8 cellular contexts compared by ENCODE assay signal in the genomic region with DNA sequence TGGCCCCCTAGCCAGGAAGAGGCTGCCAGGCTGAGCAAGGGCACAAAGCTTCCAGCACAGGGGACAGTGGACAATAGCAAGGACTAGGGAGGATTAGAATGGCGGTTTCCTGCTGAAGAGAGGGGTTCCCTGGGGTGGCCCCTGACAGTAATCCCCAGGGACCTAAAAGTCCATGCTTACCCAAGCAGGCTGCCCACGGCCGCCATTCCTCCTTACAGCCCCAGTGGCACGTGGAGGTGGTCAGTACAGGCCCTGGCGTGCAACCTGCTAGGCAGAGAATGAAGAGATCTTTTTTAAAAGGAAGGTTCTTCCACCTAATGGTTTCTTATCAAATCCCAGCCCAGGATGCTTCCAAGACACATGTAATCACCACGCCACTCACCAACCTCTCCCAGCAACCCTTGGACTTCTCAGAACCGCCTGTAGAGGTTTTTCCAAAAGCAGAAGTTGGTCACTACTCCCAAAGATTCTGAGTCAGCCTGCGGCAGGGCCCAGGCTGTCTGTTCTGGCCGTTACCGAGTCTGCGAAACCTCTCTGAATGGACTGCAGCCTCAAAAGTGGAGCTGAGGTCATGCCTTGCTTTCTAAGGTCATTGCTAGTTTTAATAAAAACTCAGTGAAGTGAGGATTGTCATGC. TPM values are rescaled to one million over a fixed set of nuclear protein-coding genes. Genes with fewer than 3 reads are reported as not detected.
DNase-seq lines count a peak whose midpoint lies in the region; TF ChIP-seq lines count a peak whose summit lies in the region.

No MANE protein-coding gene starts in this region.

- H3K4me3 ChIP-seq in GM08714 (ENCODE audit: low read length) (peak overlapping the region; percentile 88), esophagus squamous epithelium (peak overlapping the region; percentile 73 to 95 (median 80)), rectal smooth muscle tissue (ENCODE audit: low read length) (peak overlapping the region; percentile 99)

- H3K36me3 ChIP-seq in esophagus squamous epithelium (peaks cover 0 to 29% (median 8%) of the 10 kb centered on the region in 3 donors), rectal smooth muscle tissue (ENCODE audit: control insufficient read depth, insufficient read depth, low read length) (peaks cover 8% of the 10 kb centered on the region)

- no peak for TF ChIP-seq CTCF in esophagus squamous epithelium (IDR thresholded peaks at IDR 0.05)

- H3K27me3 ChIP-seq in esophagus squamous epithelium = no peaks in the 10 kb centered on the region
- no peaks in the 10 kb centered on the region for H3K27me3 ChIP-seq in rectal smooth muscle tissue (ENCODE audit: control insufficient read depth, insufficient read depth, low read length)

- intact Hi-C loops in esophagus squamous epithelium (cut with DNase I) = loop anchor here (10.0 kb wide), 1 partner anchor 57 kb away; a partner anchor contains a TSS

- H3K27ac ChIP-seq in esophagus squamous epithelium (peak overlapping the region; percentile 91 to 96 (median 92)), rectal smooth muscle tissue (ENCODE audit: low read depth, low read length) (peak overlapping the region; percentile 93)

- H3K4me1 ChIP-seq in esophagus squamous epithelium = peaks cover 13 to 41% (median 22%) of the 10 kb centered on the region in 3 donors
- H3K4me1 ChIP-seq in rectal smooth muscle tissue (ENCODE audit: control insufficient read depth, insufficient read depth, low read length) = peaks cover 8% of the 10 kb centered on the region

- TF ChIP-seq POLR2A in esophagus squamous epithelium (IDR thresholded peaks at IDR 0.05) = no peak

- peak overlapping the region; percentile 96 for H3K9ac ChIP-seq in rectal smooth muscle tissue (ENCODE audit: low read length)

- peak; percentile 69 for DNase-seq in RKO (ENCODE audit: low spot score)
- no peak for DNase-seq in esophagus squamous epithelium (lab: John Stamatoyannopoulos, UW)
- DNase-seq in dermis blood vessel endothelial cell = no peak
- no peak for DNase-seq in stimulated activated CD4-positive, alpha-beta T cell treated with anti-CD3 and anti-CD28 coated beads, Interleukin-4, amount 100 ng/mL, for 1 hour
- no peak for DNase-seq in NCI-H1048 (lab: John Stamatoyannopoulos, UW)
- DNase-seq in NCI-H187 (lab: John Stamatoyannopoulos, UW) = no peak

- H3K9me3 ChIP-seq in esophagus squamous epithelium = no peaks in the 10 kb centered on the region

- WGBS in esophagus squamous epithelium, 2 donors = 58 to 61% methylated on average over 8 to 10 of the region's 11 CpGs

RNA-seq across cellular contexts. Expression of a gene that starts 0.9 kb away (rescaled TPM):
- total RNA-seq in esophagus squamous epithelium (10 to 100 TPM; 33.8 to 62.2 (median 51.2) TPM), dermis blood vessel endothelial cell (54.3 and 55.7 TPM in 2 replicates)

RNA-seq across cellular contexts. Expression of a gene that starts 5.0 kb away (rescaled TPM):
- total RNA-seq in esophagus squamous epithelium (10 to 100 TPM in 3 of 4 donors, 1 to 10 TPM in 1; 8.5 to 21.3 (median 18.1) TPM), dermis blood vessel endothelial cell (12.1 and 18.5 TPM in 2 replicates)

RNA-seq across cellular contexts. Expression of a gene that starts 25.7 kb away (rescaled TPM):
- total RNA-seq in esophagus squamous epithelium (100 to 1,000 TPM; 279 to 327 (median 319) TPM), dermis blood vessel endothelial cell (264 and 393 TPM in 2 replicates)

RNA-seq across cellular contexts. Expression of a gene that starts 31.9 kb away (rescaled TPM):
- total RNA-seq in esophagus squamous epithelium (100 to 1,000 TPM; 279 to 320 (median 302) TPM), dermis blood vessel endothelial cell (471 and 724 TPM in 2 replicates)

RNA-seq across cellular contexts. Expression of a gene that starts 41.6 kb away (rescaled TPM):
- total RNA-seq in esophagus squamous epithelium = 1 to 10 TPM in 1 of 4 donors, under 1 TPM in 3; 0.48 to 2.7 (median 0.66) TPM
- 5.0 and 5.8 TPM in 2 replicates for total RNA-seq in dermis blood vessel endothelial cell
